Comparison of ENCODE assay signal across 10 cellular contexts in genomic region chr1:223727541-223727940, GRCh38. TPM values are rescaled to one million over a fixed set of nuclear protein-coding genes. Genes with fewer than 3 reads are reported as not detected.
DNase-seq lines count a peak whose midpoint lies in the region; ATAC-seq and TF ChIP-seq lines count a peak whose summit lies in the region.
"Had no signal": no experiment of that assay in that cellular context is flagged by ENCODE, and none has a peak within 500 bp of the region (broad histone marks: within the 10 kb centered on the region; RNA-seq: fewer than 3 reads in every experiment).

No MANE protein-coding gene starts in this region.

- no peak overlapping the region for H3K4me3 Mint-ChIP-seq in activated CD8-positive, alpha-beta memory T cell treated with anti-CD3 and anti-CD28 coated beads, Interleukin-2, amount 10 ng/mL, durations not matched to agents 7 days and 5 days
- peak overlapping the region; percentile 38 for H3K4me3 Mint-ChIP-seq in type B pancreatic cell

- no peaks in the 10 kb centered on the region for H3K27me3 ChIP-seq in brain microvascular endothelial cell (replicated peaks)

- 83 to 96% methylated on average over 3 to 4 of the region's 4 CpGs for WGBS in mesodermal cell (ENCODE audit: insufficient coverage in 2 of 2), 2 experiments

- H3K36me3 ChIP-seq in brain microvascular endothelial cell (replicated peaks) (peaks cover 51% of the 10 kb centered on the region), mesodermal cell (ENCODE audit: control insufficient read depth, insufficient read depth, low read length) (peaks cover 71% of the 10 kb centered on the region), mucosa of descending colon (ENCODE audit: low read depth) (no peaks in the 10 kb centered on the region)

- H3K4me3 ChIP-seq in brain microvascular endothelial cell (ENCODE audit: low read depth, low read length) (no peak overlapping the region), mesodermal cell (ENCODE audit: extremely low read depth, insufficient read depth, low read length, poor library complexity, severe bottlenecking) (no peak overlapping the region), mucosa of descending colon (no peak overlapping the region)

- TF ChIP-seq CTCF in brain microvascular endothelial cell (IDR thresholded peaks at IDR 0.05; ENCODE audit: low read depth, low read length, missing control alignments) (no peak), type B pancreatic cell (conservative IDR thresholded peaks at IDR 0.05) (no peak), mucosa of descending colon (IDR thresholded peaks at IDR 0.05) (no peak)

- H3K36me3 Mint-ChIP-seq in activated CD8-positive, alpha-beta memory T cell treated with anti-CD3 and anti-CD28 coated beads, Interleukin-2, amount 10 ng/mL, durations not matched to agents 7 days and 5 days, result peaks cover 62% of the 10 kb centered on the region
- H3K36me3 Mint-ChIP-seq in type B pancreatic cell, result peaks cover 39% of the 10 kb centered on the region

- in situ Hi-C loops in brain microvascular endothelial cell (cut with HindIII; ENCODE audit: low pct_ligation_motif_present, low sequenced_read_pairs), result no loop called here

- peaks cover 79% of the 10 kb centered on the region for H3K4me1 Mint-ChIP-seq in activated CD8-positive, alpha-beta memory T cell treated with anti-CD3 and anti-CD28 coated beads, Interleukin-2, amount 10 ng/mL, durations not matched to agents 7 days and 5 days
- peaks cover 47% of the 10 kb centered on the region for H3K4me1 Mint-ChIP-seq in type B pancreatic cell (ENCODE audit: unreplicated experiment)

- no peaks in the 10 kb centered on the region for H3K9me3 Mint-ChIP-seq in activated CD8-positive, alpha-beta memory T cell treated with anti-CD3 and anti-CD28 coated beads, Interleukin-2, amount 10 ng/mL, durations not matched to agents 7 days and 5 days (ENCODE audit: low read depth)
- no peaks in the 10 kb centered on the region for H3K9me3 Mint-ChIP-seq in type B pancreatic cell

- intact Hi-C loops in mucosa of descending colon (cut with DNase I, micrococcal nuclease), result no loop called here

- CTCF ChIA-PET in activated CD8-positive, alpha-beta memory T cell treated with anti-CD3 and anti-CD28 coated beads, Interleukin-2, amount 10 ng/mL, durations not matched to agents 7 days and 5 days (lab: Charles Lee), result interaction anchor here (1.1 to 5.6 kb wide), 7 partner anchors 10 to 115 kb away, joined by 3 to 43 read pairs (median 6); partner anchors contain the start of gene CAPN2

- ATAC-seq in activated CD8-positive, alpha-beta memory T cell treated with anti-CD3 and anti-CD28 coated beads, Interleukin-2, amount 10 ng/mL, durations not matched to agents 7 days and 5 days, result no peak
- no peak for ATAC-seq in GM19395 (IDR thresholded peaks at IDR 0.05; ENCODE audit: unreplicated experiment)
- no peak for ATAC-seq in mucosa of descending colon

- no peak for DNase-seq in activated CD8-positive, alpha-beta memory T cell treated with anti-CD3 and anti-CD28 coated beads, Interleukin-2, amount 10 ng/mL, durations not matched to agents 7 days and 5 days
- no peak for DNase-seq in activated CD8-positive, alpha-beta memory T cell treated with anti-CD3 and anti-CD28 coated beads, Interleukin-2, amount 50 U/mL, for 4 hours
- DNase-seq in brain microvascular endothelial cell, result no peak
- no peak for DNase-seq in type B pancreatic cell (ENCODE audit: extremely low spot score, unreplicated experiment)
- no peak for DNase-seq in mucosa of descending colon
- no peak for DNase-seq in ecto neural progenitor cell (ENCODE audit: low spot score)
- DNase-seq: amniotic stem cell, NCI-H748 treated with DMSO at 0.1 percent for 48 hours had no signal

- H3K27me3 Mint-ChIP-seq in activated CD8-positive, alpha-beta memory T cell treated with anti-CD3 and anti-CD28 coated beads, Interleukin-2, amount 10 ng/mL, durations not matched to agents 7 days and 5 days, result no peaks in the 10 kb centered on the region
- H3K27me3 Mint-ChIP-seq in type B pancreatic cell, result no peaks in the 10 kb centered on the region

- H3K9me3 ChIP-seq in mesodermal cell (ENCODE audit: control insufficient read depth, low read length) (no peaks in the 10 kb centered on the region), mucosa of descending colon (no peaks in the 10 kb centered on the region)

- H3K27ac Mint-ChIP-seq in activated CD8-positive, alpha-beta memory T cell treated with anti-CD3 and anti-CD28 coated beads, Interleukin-2, amount 10 ng/mL, durations not matched to agents 7 days and 5 days, result peak overlapping the region; percentile 89
- peak overlapping the region; percentile 77 for H3K27ac Mint-ChIP-seq in type B pancreatic cell

- H3K27ac ChIP-seq in brain microvascular endothelial cell, result peak overlapping the region; percentile 78
- peak overlapping the region; percentile 92 for H3K27ac ChIP-seq in mesodermal cell (ENCODE audit: low read depth, low read length, severe bottlenecking)

- H3K4me1 ChIP-seq in mesodermal cell (ENCODE audit: control insufficient read depth, insufficient read depth, low read length, poor library complexity, severe bottlenecking), result peaks cover 87% of the 10 kb centered on the region
- H3K4me1 ChIP-seq in mucosa of descending colon (ENCODE audit: low read depth), result peaks cover 23% of the 10 kb centered on the region

RNA-seq across cellular contexts. Expression of gene CAPN2, which starts 15.2 kb away (rescaled TPM):
- 100 to 1,000 TPM; 183 to 255 TPM for total RNA-seq in activated CD8-positive, alpha-beta memory T cell treated with anti-CD3 and anti-CD28 coated beads, Interleukin-2, amount 10 ng/mL, durations not matched to agents 7 days and 5 days
- 244 TPM for polyA plus RNA-seq in mesodermal cell (2013, experiment 1 of 2)
- polyA plus RNA-seq in mesodermal cell (2013, experiment 2 of 2), result 240 TPM
- total RNA-seq in type B pancreatic cell (ENCODE audit: low replicate concordance) (111 and 120 TPM in 2 replicates), mucosa of descending colon (100 to 1,000 TPM; 200 to 417 (median 305) TPM)
